21 cellular contexts compared by ENCODE assay signal in the genomic region with DNA sequence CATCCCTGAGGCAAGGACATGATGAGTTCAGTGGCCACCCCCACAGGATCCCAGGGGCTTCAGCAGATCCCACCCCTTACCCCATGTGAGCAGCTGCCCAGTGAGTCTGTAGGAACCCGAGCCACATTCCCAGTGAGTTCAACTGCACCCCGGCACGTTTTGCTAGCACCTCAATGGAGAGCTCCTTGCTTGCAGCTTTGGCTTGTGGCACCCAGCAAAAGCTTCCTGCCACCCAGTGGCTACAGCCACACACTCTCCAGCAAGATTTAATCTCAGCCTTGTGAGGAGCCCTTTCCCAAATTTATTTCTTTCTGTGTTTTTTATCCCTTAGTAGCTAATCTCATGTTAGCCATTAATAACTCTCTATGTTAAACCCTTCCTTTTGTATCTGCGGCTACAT. TPM values are rescaled to one million over a fixed set of nuclear protein-coding genes. Genes with fewer than 3 reads are reported as not detected.
A peak's percentile ranks its signal among the peaks of the same experiment; 100 is the strongest.
DNase-seq lines count a peak whose midpoint lies in the region; ATAC-seq and TF ChIP-seq lines count a peak whose summit lies in the region.
"Had no signal": no experiment of that assay in that cellular context is flagged by ENCODE, and none has a peak within 500 bp of the region (broad histone marks: within the 10 kb centered on the region; RNA-seq: fewer than 3 reads in every experiment).

No MANE protein-coding gene starts in this region.

- H3K27ac Mint-ChIP-seq in activated T-cell treated with anti-CD3 and anti-CD28 coated beads, Interleukin-2, amount 50 U/mL, for 72 hours, result no peak overlapping the region
- H3K27ac Mint-ChIP-seq: CD4-positive, alpha-beta T cell; natural killer cell had no signal

- DNase-seq in Panc1 (ENCODE audit: low read depth, low spot score) (no peak), epithelial cell of esophagus (ENCODE audit: low read depth) (no peak), osteoblast (ENCODE audit: insufficient read length, low spot score, missing footprints) (peak; percentile 77)
- DNase-seq in activated T-cell treated with anti-CD3 and anti-CD28 coated beads, Interleukin-2, amount 50 U/mL, for 72 hours, result no peak
- no peak for DNase-seq in effector CD8-positive, alpha-beta T cell (lab: John Stamatoyannopoulos, UW)
- DNase-seq: activated CD4-positive, alpha-beta T cell treated with anti-CD3 and anti-CD28 coated beads, Interleukin-2, amount 50 U/mL, for 4 hours; CD4-positive, alpha-beta T cell; left cardiac atrium; natural killer cell; pancreas; right cardiac atrium; upper lobe of right lung had no signal

- no peaks in the 10 kb centered on the region for H3K9me3 ChIP-seq in Panc1 (ENCODE audit: control insufficient read depth, insufficient read depth, low read depth, low read length)
- no peaks in the 10 kb centered on the region for H3K9me3 ChIP-seq in osteoblast (ENCODE audit: low read depth, low read length)
- H3K9me3 ChIP-seq: adrenal gland, pancreas, upper lobe of right lung had no signal

- POLR2A ChIA-PET in Panc1 (lab: Charles Lee), result no interaction called here

- H3K4me1 Mint-ChIP-seq in activated T-cell treated with anti-CD3 and anti-CD28 coated beads, Interleukin-2, amount 50 U/mL, for 72 hours (ENCODE audit: low read depth), result peaks cover 7% of the 10 kb centered on the region
- H3K4me1 Mint-ChIP-seq: natural killer cell had no signal

- no peaks in the 10 kb centered on the region for H3K36me3 ChIP-seq in Panc1 (ENCODE audit: control insufficient read depth, insufficient read depth, low read length)
- H3K36me3 ChIP-seq in osteoblast (ENCODE audit: insufficient read depth, low read length), result no peaks in the 10 kb centered on the region
- H3K36me3 ChIP-seq: adrenal gland, cardiac muscle cell, pancreas, upper lobe of right lung had no signal

- no peak overlapping the region for H3K4me3 Mint-ChIP-seq in activated T-cell treated with anti-CD3 and anti-CD28 coated beads, Interleukin-2, amount 50 U/mL, for 72 hours
- H3K4me3 Mint-ChIP-seq: CD4-positive, alpha-beta T cell; natural killer cell had no signal

- no peak for ATAC-seq in Panc1
- no peak for ATAC-seq in activated T-cell treated with anti-CD3 and anti-CD28 coated beads, Interleukin-2, amount 50 U/mL, for 72 hours (replicated peaks in 1 of 2)
- ATAC-seq: esophagus mucosa, K562, left cardiac atrium, natural killer cell, pancreas, upper lobe of right lung had no signal

- H3K27me3 Mint-ChIP-seq in activated T-cell treated with anti-CD3 and anti-CD28 coated beads, Interleukin-2, amount 50 U/mL, for 72 hours (ENCODE audit: low read depth), result no peaks in the 10 kb centered on the region
- H3K27me3 Mint-ChIP-seq: CD4-positive, alpha-beta T cell had no signal

- H3K27me3 ChIP-seq in Panc1 (ENCODE audit: control insufficient read depth, insufficient read depth, low read length) (no peaks in the 10 kb centered on the region), osteoblast (ENCODE audit: insufficient read depth, low read length) (peaks cover 6% of the 10 kb centered on the region)
- H3K27me3 ChIP-seq: adrenal gland, cardiac muscle cell, pancreas, upper lobe of right lung had no signal

- H3K9me3 Mint-ChIP-seq in activated T-cell treated with anti-CD3 and anti-CD28 coated beads, Interleukin-2, amount 50 U/mL, for 72 hours, result no peaks in the 10 kb centered on the region
- H3K9me3 Mint-ChIP-seq: CD4-positive, alpha-beta T cell; natural killer cell had no signal

- H3K27ac ChIP-seq in Panc1 (ENCODE audit: low read length) (no peak overlapping the region), osteoblast (ENCODE audit: low read depth, low read length) (no peak overlapping the region)
- H3K27ac ChIP-seq: adrenal gland, cardiac muscle cell, pancreas, upper lobe of right lung had no signal

- BruUV-seq in Panc1 (replicated peaks; lab: Mats Ljungman, UMichigan), result no TSS peak

- TF ChIP-seq CTCF in Panc1 (IDR thresholded peaks at IDR 0.05), result 0 out of 2 replicates have a peak, but pooled peaks have one; percentile 10
- TF ChIP-seq CTCF in epithelial cell of esophagus (IDR thresholded peaks at IDR 0.05; ENCODE audit: insufficient read depth, low read depth, low read length, missing control alignments), result peak; percentile 26
- TF ChIP-seq CTCF in osteoblast (IDR thresholded peaks at IDR 0.05; ENCODE audit: extremely low read depth, low read depth, low read length), result peak; percentile 17

- H4K20me1 ChIP-seq in osteoblast (ENCODE audit: insufficient read depth, low read length), result no peaks in the 10 kb centered on the region

- H3K4me2 ChIP-seq in osteoblast (ENCODE audit: insufficient read depth, low read length), result no peak overlapping the region

- in situ Hi-C loops in Panc1 (cut with HindIII; ENCODE audit: low pct_unique_long_range_greater_than_20kb, low sequenced_read_pairs), result no loop called here

- peaks cover 0 to 1% of the 10 kb centered on the region in 2 donors for H3K36me3 Mint-ChIP-seq in activated T-cell treated with anti-CD3 and anti-CD28 coated beads, Interleukin-2, amount 50 U/mL, for 72 hours (ENCODE audit: insufficient read depth in 2 of 2)
- H3K36me3 Mint-ChIP-seq: natural killer cell had no signal

- CTCF ChIA-PET in Panc1 (lab: Charles Lee), result interaction anchor here (0.6 kb wide), 1 partner anchor 25 kb away, joined by 3 read pairs; no protein-coding TSS in a partner anchor

- intact Hi-C loops in Panc1 (cut with micrococcal nuclease; ENCODE audit: unreplicated experiment), result no loop called here

- H3K79me2 ChIP-seq in osteoblast (ENCODE audit: insufficient read depth, low read length), result no peaks in the 10 kb centered on the region

- H3K4me3 ChIP-seq in Panc1 (ENCODE audit: low read depth in 2 of 2, low read length in 2 of 2), result no peak overlapping the region
- no peak overlapping the region for H3K4me3 ChIP-seq in epithelial cell of esophagus (ENCODE audit: low read length)
- no peak overlapping the region for H3K4me3 ChIP-seq in osteoblast (ENCODE audit: insufficient read depth, low read length)
- H3K4me3 ChIP-seq: adrenal gland, cardiac muscle cell, K562, pancreas, upper lobe of right lung had no signal

- H3K4me1 ChIP-seq in Panc1 (ENCODE audit: control insufficient read depth, insufficient read depth, low read length) (no peaks in the 10 kb centered on the region), osteoblast (ENCODE audit: insufficient read depth, low read length) (no peaks in the 10 kb centered on the region)
- H3K4me1 ChIP-seq: adrenal gland, pancreas had no signal

- H2AFZ ChIP-seq in osteoblast (ENCODE audit: low read length), result no peak overlapping the region

RNA-seq across cellular contexts. Expression of a gene that starts 4.0 kb away (rescaled TPM):
- total RNA-seq in Panc1 (2021; ENCODE audit: unreplicated experiment), result 7.9 TPM
- 0.42 TPM for polyA plus RNA-seq in Panc1 (2012; ENCODE audit: insufficient read length)
- not detected in 2 replicates for total RNA-seq in osteoblast
- not detected for total RNA-seq in activated T-cell treated with anti-CD3 and anti-CD28 coated beads, Interleukin-2, amount 50 U/mL, for 72 hours
- total RNA-seq: cardiac muscle cell; CD4-positive, alpha-beta T cell; dermis microvascular lymphatic vessel endothelial cell; frontal cortex; natural killer cell; T-helper 2 cell treated with Interferon-gamma antibody and Interleukin-4, amounts not matched to agents 100 ng/mL and 5 ng/mL, for 36 hours had no signal
- polyA plus RNA-seq: K562 had no signal

RNA-seq across cellular contexts. Expression of a gene that starts 21.6 kb away (rescaled TPM):
- 4.0 TPM for total RNA-seq in Panc1 (2021; ENCODE audit: unreplicated experiment)
- polyA plus RNA-seq in Panc1 (2012; ENCODE audit: insufficient read length), result not detected
- total RNA-seq in osteoblast, result under 0.01 TPM in 1 of 2 replicates, not detected in the other
- total RNA-seq in activated T-cell treated with anti-CD3 and anti-CD28 coated beads, Interleukin-2, amount 50 U/mL, for 72 hours, result under 1 TPM in 1 of 2 donors, not detected in 1; 0.38 TPM
- total RNA-seq: cardiac muscle cell; dermis microvascular lymphatic vessel endothelial cell; G401; natural killer cell; SK-MEL-5; T-helper 2 cell treated with Interferon-gamma antibody and Interleukin-4, amounts not matched to agents 100 ng/mL and 5 ng/mL, for 36 hours had no signal
- polyA plus RNA-seq: K562 had no signal

RNA-seq across cellular contexts. Expression of a gene that starts 33.5 kb away (rescaled TPM):
- total RNA-seq in Panc1 (2021; ENCODE audit: unreplicated experiment) (not detected), osteoblast (not detected in 2 replicates)
- not detected for polyA plus RNA-seq in Panc1 (2012; ENCODE audit: insufficient read length)
- not detected for total RNA-seq in activated T-cell treated with anti-CD3 and anti-CD28 coated beads, Interleukin-2, amount 50 U/mL, for 72 hours
- total RNA-seq: cardiac muscle cell; CD4-positive, alpha-beta T cell; dermis microvascular lymphatic vessel endothelial cell; frontal cortex; G401; K562; right cardiac atrium; SK-MEL-5; T-helper 2 cell treated with Interferon-gamma antibody and Interleukin-4, amounts not matched to agents 100 ng/mL and 5 ng/mL, for 36 hours; upper lobe of right lung had no signal
- polyA plus RNA-seq: K562, pancreas, right cardiac atrium had no signal

RNA-seq across cellular contexts. Expression of a gene that starts 51.8 kb away (rescaled TPM):
- total RNA-seq in Panc1 (2021; ENCODE audit: unreplicated experiment), result 27.7 TPM
- 12.2 TPM for polyA plus RNA-seq in Panc1 (2012; ENCODE audit: insufficient read length)
- total RNA-seq in osteoblast, result 39.8 and 53.9 TPM in 2 replicates
- 10 to 100 TPM; 18.7 to 22.2 TPM for total RNA-seq in activated T-cell treated with anti-CD3 and anti-CD28 coated beads, Interleukin-2, amount 50 U/mL, for 72 hours

RNA-seq across cellular contexts. Expression of a gene that starts 52.3 kb away (rescaled TPM):
- 60.6 TPM for total RNA-seq in Panc1 (2021; ENCODE audit: unreplicated experiment)
- 30.0 TPM for polyA plus RNA-seq in Panc1 (2012; ENCODE audit: insufficient read length)
- total RNA-seq in osteoblast, result 123 and 134 TPM in 2 replicates
- total RNA-seq in activated T-cell treated with anti-CD3 and anti-CD28 coated beads, Interleukin-2, amount 50 U/mL, for 72 hours, result 10 to 100 TPM; 43.5 to 47.4 TPM
